In the genomic region with DNA sequence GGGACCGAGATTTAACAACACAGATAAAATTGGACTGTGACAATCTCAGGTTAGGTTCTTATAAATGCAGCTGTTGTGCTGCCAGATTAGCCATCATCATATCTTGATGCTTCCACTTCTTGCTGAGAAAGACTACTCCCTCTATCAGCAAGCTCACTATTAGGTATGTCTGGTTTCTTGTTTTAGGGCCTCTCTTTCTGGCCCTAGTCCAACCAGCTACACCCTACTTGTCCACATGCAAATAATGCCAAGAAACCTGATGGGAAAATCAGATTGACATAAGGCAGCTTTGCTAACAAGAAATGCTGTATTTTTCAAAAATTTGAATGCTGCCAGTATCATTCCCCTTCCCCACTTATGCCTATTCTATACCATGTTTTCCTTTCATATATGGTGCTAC, we compare ENCODE assay signal across 17 cellular contexts.
DNase-seq lines count a peak whose midpoint lies in the region; ATAC-seq and TF ChIP-seq lines count a peak whose summit lies in the region.
"Had no signal": no experiment of that assay in that cellular context is flagged by ENCODE, and none has a peak within 500 bp of the region (broad histone marks: within the 10 kb centered on the region; RNA-seq: fewer than 3 reads in every experiment).

No MANE protein-coding gene starts in this region.

- H3K4me1 ChIP-seq in right cardiac atrium (ENCODE audit: control insufficient read depth, insufficient read depth, low read length): no peaks in the 10 kb centered on the region
- H3K4me1 ChIP-seq in heart left ventricle: peaks cover 0 to 9% (median 0%) of the 10 kb centered on the region in 12 donors
- peaks cover 9% of the 10 kb centered on the region for H3K4me1 ChIP-seq in suprapubic skin
- H3K4me1 ChIP-seq: A549 had no signal

- H3K9me3 ChIP-seq in right cardiac atrium (ENCODE audit: control insufficient read depth, low read length) (no peaks in the 10 kb centered on the region), heart left ventricle (peaks cover 0 to 12% (median 0%) of the 10 kb centered on the region in 12 donors), suprapubic skin (no peaks in the 10 kb centered on the region)
- H3K9me3 ChIP-seq: A549, SK-N-SH had no signal

- intact Hi-C loops in right cardiac atrium (cut with DNase I) (no loop called here), heart left ventricle (cut with DNase I) (no loop called here)

- H3K27ac ChIP-seq in right cardiac atrium (ENCODE audit: low read length) (peak overlapping the region; percentile 36), heart left ventricle (peak overlapping the region in 5 of 12 donors; percentile 39 to 78 (median 48)), coronary artery (peak overlapping the region; percentile 60 to 79), suprapubic skin (peak overlapping the region; percentile 2)
- H3K27ac ChIP-seq: A549 had no signal

- H3K27me3 ChIP-seq in right cardiac atrium (ENCODE audit: control insufficient read depth, insufficient read depth) (no peaks in the 10 kb centered on the region), heart left ventricle (no peaks in the 10 kb centered on the region), suprapubic skin (no peaks in the 10 kb centered on the region)

- no peak overlapping the region for H3K4me3 ChIP-seq in right cardiac atrium (ENCODE audit: low read length)
- H3K4me3 ChIP-seq in heart left ventricle: no peak overlapping the region
- H3K4me3 ChIP-seq in coronary artery: no peak overlapping the region
- H3K4me3 ChIP-seq in suprapubic skin: no peak overlapping the region
- H3K4me3 ChIP-seq: A549 had no signal

- DNase-seq in right cardiac atrium (no peak), heart left ventricle (no peak), coronary artery (ENCODE audit: low spot score) (no peak), suprapubic skin (ENCODE audit: low spot score in 2 of 2) (no peak), T-helper 1 cell (no peak)
- DNase-seq: EL; Kasumi-1; NCI-H1048; NCI-H1417 treated with DMSO at 0.1 percent for 48 hours; NCI-H187; NCI-H526 treated with DMSO at 0.1 percent for 48 hours; NK-92 treated with Interleukin-12 subunit alpha and Interleukin-12 subunit beta, amount 100 ng/mL, for 24 hours; SIG-M5; SK-N-SH had no signal

- TF ChIP-seq POLR2A in heart left ventricle (IDR thresholded peaks at IDR 0.05) (no peak), suprapubic skin (IDR thresholded peaks at IDR 0.05) (no peak)

- ATAC-seq in right cardiac atrium: no peak
- no peak for ATAC-seq in heart left ventricle
- no peak for ATAC-seq in GM19397 (IDR thresholded peaks at IDR 0.05; ENCODE audit: unreplicated experiment)
- ATAC-seq in HG03159 (IDR thresholded peaks at IDR 0.05; ENCODE audit: unreplicated experiment): no peak
- ATAC-seq: A549 had no signal

- TF ChIP-seq CTCF in heart left ventricle (IDR thresholded peaks at IDR 0.05) (no peak), coronary artery (IDR thresholded peaks at IDR 0.05) (no peak), suprapubic skin (IDR thresholded peaks at IDR 0.05) (no peak)

- TF ChIP-seq EP300 in suprapubic skin (IDR thresholded peaks at IDR 0.05): no peak

- H3K36me3 ChIP-seq in heart left ventricle (no peaks in the 10 kb centered on the region), suprapubic skin (no peaks in the 10 kb centered on the region)

- 67% methylated on average over 1 of the region's 1 CpG for WGBS in right cardiac atrium
- WGBS in heart left ventricle, 4 donors: 56 to 76% (median 65%) methylated on average over 1 of the region's 1 CpG
- WGBS in suprapubic skin: 100% methylated on average over 1 of the region's 1 CpG
